In the genomic region with DNA sequence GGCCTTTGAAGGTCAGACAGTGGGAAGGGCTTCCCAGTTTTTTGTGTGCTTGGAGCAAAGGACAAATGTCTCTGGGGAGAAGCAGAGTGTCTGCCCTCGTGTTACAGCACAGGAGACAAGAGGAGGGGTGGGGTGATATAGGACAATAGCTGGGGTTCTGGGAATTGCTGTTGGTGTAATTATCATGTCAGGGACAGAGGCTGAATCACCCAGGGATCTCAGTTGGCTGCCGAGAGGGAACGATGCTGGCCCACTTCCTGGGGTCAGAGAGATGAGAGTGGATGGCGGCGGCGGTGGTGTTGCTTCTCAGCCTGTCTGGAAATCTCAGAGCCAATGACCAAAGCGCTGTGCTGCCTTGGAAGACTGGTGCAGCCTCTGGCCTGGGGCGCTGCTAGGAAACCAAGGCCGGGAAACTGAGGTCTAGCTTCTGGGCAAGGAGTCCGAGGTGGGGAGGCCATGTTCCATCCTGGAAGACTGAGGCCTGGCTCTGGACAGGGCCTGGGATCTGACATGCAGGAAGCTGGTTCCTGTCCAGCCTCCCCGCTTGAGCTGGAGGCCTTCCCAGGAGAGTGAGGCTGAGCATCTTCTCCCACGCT, we compare ENCODE assay signal across 8 cellular contexts. TPM values are rescaled to one million over a fixed set of nuclear protein-coding genes. Genes with fewer than 3 reads are reported as not detected.
DNase-seq lines count a peak whose midpoint lies in the region; ATAC-seq and TF ChIP-seq lines count a peak whose summit lies in the region.

No MANE protein-coding gene starts in this region.

- POLR2A ChIA-PET in PC-3 (lab: Charles Lee; ENCODE audit: unreplicated experiment): interaction anchor here (2.2 kb wide), 1 partner anchor 73 kb away, joined by 12 read pairs; the partner anchor contains the start of gene DHX34

- H3K9me3 ChIP-seq in PC-3 (ENCODE audit: low read length): no peaks in the 10 kb centered on the region
- H3K9me3 ChIP-seq in psoas muscle: no peaks in the 10 kb centered on the region

- H3F3A ChIP-seq in PC-3 (ENCODE audit: low read length, unreplicated experiment): no peaks in the 10 kb centered on the region

- no peaks in the 10 kb centered on the region for H3K9me2 ChIP-seq in PC-3 (replicated peaks; ENCODE audit: low read length)

- ATAC-seq in PC-3: no peak
- peak in 2 of 4 donors; percentile 11 to 12 for ATAC-seq in psoas muscle
- ATAC-seq in HG03571 (IDR thresholded peaks at IDR 0.05; ENCODE audit: unreplicated experiment): no peak

- CTCF ChIA-PET in PC-3 (lab: Charles Lee): no interaction called here

- H3K27me3 ChIP-seq in PC-3 (ENCODE audit: low read length): no peaks in the 10 kb centered on the region
- no peaks in the 10 kb centered on the region for H3K27me3 ChIP-seq in psoas muscle (ENCODE audit: insufficient read depth in 3 of 3, low read length in 2 of 3)

- H3K4me3 ChIP-seq in PC-3 (ENCODE audit: low read length) (no peak overlapping the region), fibroblast of mammary gland (ENCODE audit: control insufficient read depth, low read depth, low read length) (peak overlapping the region; percentile 44), psoas muscle (peak overlapping the region; percentile 62)

- no TSS peak for BruUV-seq in PC-3 (replicated peaks; lab: Mats Ljungman, UMichigan)

- H3K27ac ChIP-seq in PC-3 (ENCODE audit: low read length) (no peak overlapping the region), psoas muscle (peak overlapping the region; percentile 54)

- no peaks in the 10 kb centered on the region for H4K20me1 ChIP-seq in PC-3 (ENCODE audit: low read length)

- no peaks in the 10 kb centered on the region for H3K79me2 ChIP-seq in PC-3 (ENCODE audit: low read length)

- H3K4me2 ChIP-seq in PC-3 (ENCODE audit: low read length): peak overlapping the region; percentile 86

- H3K4me1 ChIP-seq in PC-3 (ENCODE audit: insufficient read depth, low read length) (peaks cover 9% of the 10 kb centered on the region; the same call in 1 of the 2 replicates), psoas muscle (peaks cover 8% of the 10 kb centered on the region)

- TF ChIP-seq CTCF in PC-3 (conservative IDR thresholded peaks at IDR 0.05; ENCODE audit: low read depth, low read length) (no peak), fibroblast of mammary gland (conservative IDR thresholded peaks at IDR 0.05; ENCODE audit: control insufficient read depth, insufficient read depth, low read depth, low read length) (no peak), psoas muscle (IDR thresholded peaks at IDR 0.05) (no peak), GM20000 (IDR thresholded peaks at IDR 0.05; ENCODE audit: extremely low read depth, missing control alignments) (no peak)

- H2AFZ ChIP-seq in PC-3 (ENCODE audit: low read length): no peak overlapping the region

- intact Hi-C loops in PC-3 (cut with micrococcal nuclease): no loop called here
- intact Hi-C loops in psoas muscle (cut with DNase I): no loop called here

- no peaks in the 10 kb centered on the region for H3K36me3 ChIP-seq in PC-3 (ENCODE audit: low read depth, low read length)
- peaks cover 8 to 17% of the 10 kb centered on the region in 2 donors for H3K36me3 ChIP-seq in psoas muscle (ENCODE audit: insufficient read depth in 1 of 2, low read depth in 1 of 2)

- DNase-seq in DMS153 treated with DMSO at 0.1 percent for 48 hours (lab: John Stamatoyannopoulos, UW; ENCODE audit: unreplicated experiment) (peak; percentile 4), PC-3 (no peak), fibroblast of mammary gland (ENCODE audit: low read depth) (peak; percentile 87), psoas muscle (peak; percentile 77 to 79), GM20000 (ENCODE audit: low spot score) (no peak), NCI-H524 (lab: John Stamatoyannopoulos, UW) (no peak)
- DNase-seq in activated CD4-positive, alpha-beta T cell treated with anti-CD3 and anti-CD28 coated beads for 1 hour: no peak

- no peak overlapping the region for H3K9ac ChIP-seq in PC-3 (ENCODE audit: low read length)

- WGBS in psoas muscle, 3 donors: 38 to 55% (median 45%) methylated on average over 12 of the region's 12 CpGs

RNA-seq across cellular contexts. Expression of gene INAFM1, which starts 1.3 kb away (rescaled TPM):
- total RNA-seq in PC-3 (2014; rRNA removed) (2.5 and 5.1 TPM in 2 replicates), psoas muscle (10 to 100 TPM; 13.6 to 18.9 (median 15.8) TPM)
- 10 to 100 TPM in 1 of 3 donors, 1 to 10 TPM in 2; 3.6 to 21.2 (median 9.9) TPM for polyA plus RNA-seq in psoas muscle

RNA-seq across cellular contexts. Expression of gene CCDC9, which starts 19.6 kb away (rescaled TPM):
- total RNA-seq in PC-3 (2014; rRNA removed): 8.3 and 12.4 TPM in 2 replicates
- 10 to 100 TPM; 16.9 to 28.2 (median 24.2) TPM for total RNA-seq in psoas muscle
- polyA plus RNA-seq in psoas muscle: 10 to 100 TPM; 18.8 to 28.5 (median 24.0) TPM

RNA-seq across cellular contexts. Expression of gene C5AR1, which starts 33.7 kb away (rescaled TPM):
- not detected in 2 replicates for total RNA-seq in PC-3 (2014; rRNA removed)
- 1 to 10 TPM; 2.4 to 6.3 (median 4.5) TPM for total RNA-seq in psoas muscle
- polyA plus RNA-seq in psoas muscle: 1 to 10 TPM in 1 of 3 donors, under 1 TPM in 2; 0.64 to 2.3 (median 0.77) TPM

RNA-seq across cellular contexts. Expression of gene BBC3, which starts 45.0 kb away (rescaled TPM):
- total RNA-seq in PC-3 (2014; rRNA removed) (2.4 and 2.9 TPM in 2 replicates), psoas muscle (10 to 100 TPM in 1 of 4 donors, 1 to 10 TPM in 3; 2.7 to 32.5 (median 4.7) TPM)
- polyA plus RNA-seq in psoas muscle: 1 to 10 TPM; 2.7 to 6.6 (median 2.9) TPM

RNA-seq across cellular contexts. Expression of gene C5AR2, which starts 56.0 kb away (rescaled TPM):
- total RNA-seq in PC-3 (2014; rRNA removed) (not detected in 2 replicates), psoas muscle (under 1 TPM in 3 of 4 donors, not detected in 1; 0.27 to 0.43 (median 0.37) TPM)
- under 1 TPM in 2 of 3 donors, not detected in 1; 0.06 to 0.44 TPM for polyA plus RNA-seq in psoas muscle

Comparison
In these comparisons a context has a peak if more than half of its experiments do, and no peak if none do; other contexts are left out.
1. DNase-seq: peak in DMS153 treated with DMSO at 0.1 percent for 48 hours (single experiment), fibroblast of mammary gland (single experiment) and psoas muscle (2 of 2); none in PC-3 (single experiment), GM20000 (single experiment), NCI-H524 (0 of 2) and activated CD4-positive, alpha-beta T cell treated with anti-CD3 and anti-CD28 coated beads for 1 hour (single experiment).